Comparison of ENCODE assay signal across 8 cellular contexts in the genomic region with DNA sequence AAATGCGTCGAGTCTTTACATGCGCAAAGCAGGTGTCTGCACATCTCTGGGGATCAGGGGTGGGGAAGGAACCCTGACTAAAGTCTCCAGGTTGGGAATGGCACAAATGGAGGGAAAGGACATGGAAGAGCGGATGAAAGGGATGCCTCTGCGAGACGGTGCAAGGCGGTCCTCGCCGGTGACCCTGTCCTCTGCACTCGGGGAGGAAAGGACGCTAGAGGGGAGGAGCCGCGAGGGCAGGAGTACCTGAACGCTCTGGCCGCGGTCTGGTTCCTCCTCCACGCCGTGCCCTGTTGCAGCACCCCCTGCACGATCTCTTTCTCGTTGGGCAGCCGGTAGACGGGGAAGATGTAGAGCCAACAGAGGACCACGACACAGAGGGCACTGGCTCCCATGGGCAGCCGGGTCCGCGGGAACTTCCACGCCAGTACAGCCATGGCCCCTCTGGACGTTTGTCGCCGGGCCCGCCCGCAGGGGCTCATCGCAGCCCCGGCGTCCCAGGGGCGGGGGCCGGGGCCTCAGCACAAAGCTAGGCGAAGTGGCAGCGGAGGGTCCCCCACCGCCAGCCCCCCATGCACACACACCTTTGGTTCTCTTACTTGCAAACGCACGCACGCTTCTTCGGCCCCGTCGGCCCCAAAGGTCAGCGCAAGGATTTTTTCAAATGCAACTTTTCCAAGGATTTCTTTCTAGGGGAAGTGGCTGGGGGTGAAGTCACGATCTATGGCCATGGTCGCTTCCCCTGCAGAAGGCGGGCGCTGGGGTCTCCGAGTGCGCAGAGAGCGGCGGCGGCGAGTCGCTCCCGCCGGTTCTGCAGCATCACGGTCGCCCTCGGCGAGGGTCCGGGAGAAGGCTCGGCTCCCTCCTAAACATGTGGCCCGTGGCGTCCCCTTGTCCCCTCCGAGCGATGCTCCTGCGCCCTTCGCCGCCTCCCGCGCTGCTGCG. TPM values are rescaled to one million over a fixed set of nuclear protein-coding genes. Genes with fewer than 3 reads are reported as not detected.
DNase-seq lines count a peak whose midpoint lies in the region; ATAC-seq and TF ChIP-seq lines count a peak whose summit lies in the region.

No MANE protein-coding gene starts in this region.

- H3K4me3 ChIP-seq in ACC112 (ENCODE audit: low read depth, low read length) (peak overlapping the region; percentile 74), MG63 (peak overlapping the region; percentile 62), brain microvascular endothelial cell (ENCODE audit: low read depth, low read length) (peak overlapping the region; percentile 69), stomach (peak overlapping the region; percentile 63 to 71 (median 66))

- H3K36me3 ChIP-seq in ACC112 (ENCODE audit: insufficient read depth, low read length) (no peaks in the 10 kb centered on the region), MG63 (no peaks in the 10 kb centered on the region), brain microvascular endothelial cell (replicated peaks) (no peaks in the 10 kb centered on the region), stomach (no peaks in the 10 kb centered on the region)

- TF ChIP-seq CTCF in brain microvascular endothelial cell (IDR thresholded peaks at IDR 0.05; ENCODE audit: low read depth, low read length, missing control alignments) (no peak), stomach (IDR thresholded peaks at IDR 0.05) (no peak)

- intact Hi-C loops in left colon (cut with DNase I, micrococcal nuclease) = loop anchor here in 1 of 2 donors (10.0 kb wide), 2 partner anchors 111 to 249 kb away; no protein-coding TSS in a partner anchor
- intact Hi-C loops in stomach (cut with DNase I; ENCODE audit: low total_unique reads) = loop anchor here (10.0 kb wide), 1 partner anchor 229 kb away; no protein-coding TSS in a partner anchor

- H3K9me3 ChIP-seq in MG63 = no peaks in the 10 kb centered on the region
- H3K9me3 ChIP-seq in stomach = no peaks in the 10 kb centered on the region

- DNase-seq in MG63 (peak; percentile 6), brain microvascular endothelial cell (no peak), left colon (peak in 1 of 2 donors; percentile 17), stomach (no peak), left lobe of liver (ENCODE audit: low spot score) (no peak), NCI-H1092 (lab: John Stamatoyannopoulos, UW) (no peak)

- H3K27ac ChIP-seq in ACC112 (ENCODE audit: low read depth, low read length) (no peak overlapping the region), brain microvascular endothelial cell (no peak overlapping the region), stomach (peak overlapping the region; percentile 64 to 86 (median 74))

- TF ChIP-seq POLR2A in stomach (IDR thresholded peaks at IDR 0.05) = no peak

- ATAC-seq in left colon = peak; percentile 30
- ATAC-seq in left lobe of liver = no peak
- no peak for ATAC-seq in HG03354 (IDR thresholded peaks at IDR 0.05; ENCODE audit: poor library complexity, severe bottlenecking, unreplicated experiment)

- H3K79me2 ChIP-seq in ACC112 (ENCODE audit: control insufficient read depth, insufficient read depth, low read length, unreplicated experiment) = no peaks in the 10 kb centered on the region

- in situ Hi-C loops in brain microvascular endothelial cell (cut with HindIII; ENCODE audit: low pct_ligation_motif_present, low sequenced_read_pairs) = no loop called here

- H3K27me3 ChIP-seq in ACC112 (ENCODE audit: insufficient read depth, low read length) = peaks cover 71% of the 10 kb centered on the region
- peaks cover 12% of the 10 kb centered on the region for H3K27me3 ChIP-seq in MG63
- peaks cover 10% of the 10 kb centered on the region for H3K27me3 ChIP-seq in brain microvascular endothelial cell (replicated peaks)
- peaks cover 0 to 39% (median 23%) of the 10 kb centered on the region in 3 donors for H3K27me3 ChIP-seq in stomach

- no peak overlapping the region for H2AFZ ChIP-seq in ACC112 (ENCODE audit: low read length, unreplicated experiment)

- H3K4me1 ChIP-seq in ACC112 (ENCODE audit: control insufficient read depth, insufficient read depth, low read length, unreplicated experiment) = no peaks in the 10 kb centered on the region
- H3K4me1 ChIP-seq in stomach = peaks cover 0 to 49% (median 32%) of the 10 kb centered on the region in 4 donors

- 3 to 4% (median 3%) methylated on average over 30 to 76 of the region's 76 CpGs for WGBS in stomach, 5 donors

- no peak for TF ChIP-seq EP300 in stomach (IDR thresholded peaks at IDR 0.05)

RNA-seq across cellular contexts. Expression of gene ST8SIA1, which starts 0.5 kb away (rescaled TPM):
- total RNA-seq in MG63 (2014; rRNA removed; shearing (Covaris generic); ENCODE audit: low replicate concordance) = 0.20 TPM in 1 of 2 replicates, not detected in the other
- total RNA-seq in left colon = 1 to 10 TPM; 1.0 to 4.9 TPM
- 1 to 10 TPM in 4 of 5 donors, under 1 TPM in 1; 0.29 to 5.0 (median 1.8) TPM for total RNA-seq in stomach
- polyA plus RNA-seq in stomach = 1 to 10 TPM; 2.0 to 2.6 (median 2.4) TPM
- not detected for total RNA-seq in left lobe of liver

Comparison
In these comparisons a context has a peak if more than half of its experiments do, and no peak if none do; other contexts are left out.
1. H3K27ac ChIP-seq: peak in stomach (5 of 5); none in ACC112 (single experiment) and brain microvascular endothelial cell (single experiment).
2. Peak in every context shown above with its lines, with median percentiles within 50 percentile points of each other: H3K4me3 ChIP-seq.